Comparison of ENCODE assay signal across 18 cellular contexts in genomic region chr4:41456559-41457101, GRCh38.
DNase-seq lines count a peak whose midpoint lies in the region; TF ChIP-seq lines count a peak whose summit lies in the region.
"Had no signal": no experiment of that assay in that cellular context is flagged by ENCODE, and none has a peak within 500 bp of the region (broad histone marks: within the 10 kb centered on the region; RNA-seq: fewer than 3 reads in every experiment).

No MANE protein-coding gene starts in this region.

- no peak overlapping the region for H3K4me3 ChIP-seq in tibial artery
- no peak overlapping the region for H3K4me3 ChIP-seq in uterus
- H3K4me3 ChIP-seq in adrenal gland: no peak overlapping the region
- H3K4me3 ChIP-seq: GM12878, GM23338 had no signal

- H3K4me1 ChIP-seq in tibial artery (peaks cover 0 to 45% (median 3%) of the 10 kb centered on the region in 4 donors), uterus (no peaks in the 10 kb centered on the region), adrenal gland (replicated peaks in 1 of 2) (peaks cover 4 to 10% of the 10 kb centered on the region in 2 donors)

- no peaks in the 10 kb centered on the region for H3K36me3 ChIP-seq in tibial artery
- no peaks in the 10 kb centered on the region for H3K36me3 ChIP-seq in uterus
- no peaks in the 10 kb centered on the region for H3K36me3 ChIP-seq in adrenal gland (replicated peaks in 1 of 2)

- TF ChIP-seq CTCF in C4-2B (conservative IDR thresholded peaks at IDR 0.05) (no peak), tibial artery (IDR thresholded peaks at IDR 0.05) (no peak), uterus (IDR thresholded peaks at IDR 0.05) (no peak), adrenal gland (IDR thresholded peaks at IDR 0.05) (no peak)

- intact Hi-C loops in tibial artery (cut with DNase I; ENCODE audit: low total_unique reads) (no loop called here), uterus (cut with DNase I; ENCODE audit: low total_unique reads) (no loop called here), adrenal gland (cut with DNase I) (no loop called here)

- TF ChIP-seq POLR2A in uterus (IDR thresholded peaks at IDR 0.05) (no peak), adrenal gland (IDR thresholded peaks at IDR 0.05) (no peak)

- 72 to 87% (median 84%) methylated on average over 4 of the region's 4 CpGs for WGBS in adrenal gland, 4 donors

- H3K9me3 ChIP-seq in tibial artery: no peaks in the 10 kb centered on the region
- no peaks in the 10 kb centered on the region for H3K9me3 ChIP-seq in uterus
- H3K9me3 ChIP-seq in adrenal gland (replicated peaks in 1 of 3): no peaks in the 10 kb centered on the region

- H3K27me3 ChIP-seq in tibial artery (no peaks in the 10 kb centered on the region), uterus (no peaks in the 10 kb centered on the region), adrenal gland (no peaks in the 10 kb centered on the region)

- H3K27ac ChIP-seq in C4-2B (peak overlapping the region; percentile 65), tibial artery (no peak overlapping the region), uterus (no peak overlapping the region), adrenal gland (no peak overlapping the region)

- peak; percentile 9 for DNase-seq in NCI-H748 treated with DMSO at 0.1 percent for 48 hours (lab: John Stamatoyannopoulos, UW)
- peak; percentile 29 for DNase-seq in foreskin melanocyte
- peak; percentile 80 for DNase-seq in retina
- DNase-seq in tibial artery: no peak
- DNase-seq in uterus: no peak
- DNase-seq in adrenal gland: no peak
- DNase-seq: ACHN; AML-193; CD4-positive, CD25-positive, alpha-beta regulatory T cell; COR-L47; MM.1S; NCI-H1092; NCI-H2081 treated with DMSO at 0.1 percent for 48 hours; NCI-H446 treated with DMSO at 0.1 percent for 48 hours; NCI-H774 had no signal

Comparison
In these comparisons a context has a peak if more than half of its experiments do, and no peak if none do; other contexts are left out.
1. DNase-seq: peak in NCI-H748 treated with DMSO at 0.1 percent for 48 hours (single experiment), foreskin melanocyte (single experiment) and retina (single experiment); none in tibial artery (0 of 2), uterus (0 of 2) and adrenal gland (0 of 7).